1 cellular context compared by ENCODE assay signal in genomic region chr2:27891820-27892105, GRCh38.
TF ChIP-seq lines count a peak whose summit lies in the region.

No MANE protein-coding gene starts in this region.

TF ChIP-seq in SK-N-SH treated with all-trans-retinoic acid at 6 μM for 48 hours, 23 proteins besides CTCF, POLR2A, EP300 and RAD21 (continued from another document):
- TF ChIP-seq ESRRG (CRISPR knock-in tag; IDR thresholded peaks at IDR 0.05) = no peak
- TF ChIP-seq POU6F1 (CRISPR knock-in tag; IDR thresholded peaks at IDR 0.05; ENCODE audit: borderline replicate concordance, low read depth) = no peak
- TF ChIP-seq TCF4 (CRISPR knock-in tag; IDR thresholded peaks at IDR 0.05; ENCODE audit: borderline replicate concordance) = no peak
- no peak for TF ChIP-seq BACH2 (CRISPR knock-in tag; IDR thresholded peaks at IDR 0.05; ENCODE audit: borderline replicate concordance)
- TF ChIP-seq ZFP3 (CRISPR knock-in tag; IDR thresholded peaks at IDR 0.05) = no peak
- no peak for TF ChIP-seq GLIS3 (CRISPR knock-in tag; IDR thresholded peaks at IDR 0.05)
- TF ChIP-seq PPARA (CRISPR knock-in tag; IDR thresholded peaks at IDR 0.05; ENCODE audit: borderline replicate concordance) = no peak
- TF ChIP-seq RARB (CRISPR knock-in tag; IDR thresholded peaks at IDR 0.05) = no peak
